ENCODE assay signal across 8 cellular contexts in genomic region chr1:54581621-54582035, GRCh38. TPM values are rescaled to one million over a fixed set of nuclear protein-coding genes. Genes with fewer than 3 reads are reported as not detected.
DNase-seq lines count a peak whose midpoint lies in the region; ATAC-seq and TF ChIP-seq lines count a peak whose summit lies in the region.

No MANE protein-coding gene starts in this region.

- ATAC-seq in GM21447 (IDR thresholded peaks at IDR 0.05; ENCODE audit: unreplicated experiment), result no peak
- no peak for ATAC-seq in GM18907 (IDR thresholded peaks at IDR 0.05; ENCODE audit: unreplicated experiment)

- POLR2A ChIA-PET in AG04450 (lab: Yijun Ruan, JAX), result interaction anchor here (0.6 kb wide), 2 partner anchors 9 to 34 kb away, joined by 3 to 4 read pairs; partner anchors contain the start of gene ACOT11

- H3K4me3 ChIP-seq in AG04450 (ENCODE audit: low read depth, low read length), result no peak overlapping the region

- peaks cover 2% of the 10 kb centered on the region for H3K27me3 ChIP-seq in AG04450 (ENCODE audit: control insufficient read depth, insufficient read depth, low read length)

- H3K27ac ChIP-seq in AG04450 (ENCODE audit: low read depth, low read length), result no peak overlapping the region

- no peaks in the 10 kb centered on the region; the same call in 1 of the 2 replicates for H3K9me3 ChIP-seq in AG04450 (ENCODE audit: control insufficient read depth, insufficient read depth, low read length)

- DNase-seq in AG04450 (ENCODE audit: low read depth, low spot score), result peak; percentile 13
- peak; percentile 99 for DNase-seq in NCI-H2029 (lab: John Stamatoyannopoulos, UW)
- DNase-seq in dermis blood vessel endothelial cell, result peak; percentile 53
- peak; percentile 94 for DNase-seq in medulla oblongata (ENCODE audit: extremely low spot score)
- DNase-seq in SKM-1 treated with dmso at 0.1 percent for 144 hours (lab: John Stamatoyannopoulos, UW; ENCODE audit: unreplicated experiment), result no peak
- DNase-seq in activated gamma-delta T cell treated with Interleukin-2 at 50 U/mL for 16 hours, result no peak

- CTCF ChIA-PET in AG04450 (lab: Charles Lee), result no interaction called here

- TF ChIP-seq CTCF in AG04450 (IDR thresholded peaks at IDR 0.05; ENCODE audit: low read depth, low read length), result no peak

RNA-seq across cellular contexts. Expression of gene ACOT11, which starts 33.6 kb away (rescaled TPM):
- 0.68 and 1.2 TPM in 2 replicates for polyA plus RNA-seq in AG04450 (2011; rRNA removed)
- polyA minus RNA-seq in AG04450 (2011; rRNA and poly(A)+ RNA removed), result 1.00 and 1.6 TPM in 2 replicates
- total RNA-seq in dermis blood vessel endothelial cell, result 1.0 and 3.0 TPM in 2 replicates

RNA-seq across cellular contexts. Expression of gene FAM151A, which starts 41.7 kb away (rescaled TPM):
- polyA plus RNA-seq in AG04450 (2011; rRNA removed), result not detected in 2 replicates
- polyA minus RNA-seq in AG04450 (2011; rRNA and poly(A)+ RNA removed), result not detected in 2 replicates
- total RNA-seq in dermis blood vessel endothelial cell, result not detected in 2 replicates

RNA-seq across cellular contexts. Expression of gene MROH7, which starts 60.0 kb away (rescaled TPM):
- 0.05 TPM in 1 of 2 replicates, not detected in the other for polyA plus RNA-seq in AG04450 (2011; rRNA removed)
- polyA minus RNA-seq in AG04450 (2011; rRNA and poly(A)+ RNA removed), result 0.09 TPM in 1 of 2 replicates, not detected in the other
- total RNA-seq in dermis blood vessel endothelial cell, result 0.17 TPM in 1 of 2 replicates, not detected in the other

Comparison
In these comparisons a context has a peak if more than half of its experiments do, and no peak if none do; other contexts are left out.
1. DNase-seq: peak in AG04450 (single experiment), NCI-H2029 (single experiment), dermis blood vessel endothelial cell (single experiment) and medulla oblongata (single experiment); none in SKM-1 treated with dmso at 0.1 percent for 144 hours (single experiment) and activated gamma-delta T cell treated with Interleukin-2 at 50 U/mL for 16 hours (single experiment).